In genomic region chr1:18836654-18837053, GRCh38 we compare ENCODE assay signal across 2 cellular contexts.
TF ChIP-seq lines count a peak whose summit lies in the region.

No MANE protein-coding gene starts in this region.

TF ChIP-seq in A549, 52 proteins besides CTCF, POLR2A, EP300 and RAD21:
- TF ChIP-seq PBX3 (IDR thresholded peaks at IDR 0.05) (no peak), MAX (IDR thresholded peaks at IDR 0.05) (no peak), USF2 (IDR thresholded peaks at IDR 0.05) (peak; percentile 62)

TF ChIP-seq in SK-N-SH, 30 proteins besides CTCF, POLR2A, EP300 and RAD21 (continued from another document):
- peak; percentile 73; the same call in 1 of the 2 replicates for TF ChIP-seq USF1 (IDR thresholded peaks at IDR 0.05; ENCODE audit: borderline replicate concordance, low read depth)
